Comparison of ENCODE assay signal across 1 cellular context in genomic region chr19:29091127-29091526, GRCh38.
TF ChIP-seq lines count a peak whose summit lies in the region.

No MANE protein-coding gene starts in this region.

TF ChIP-seq in WTC11, 78 proteins besides CTCF, POLR2A, EP300 and RAD21 (continued from another document):
- TF ChIP-seq ZNF281 (CRISPR knock-in tag; IDR thresholded peaks at IDR 0.05) (no peak), ATF2 (CRISPR knock-in tag; IDR thresholded peaks at IDR 0.05; ENCODE audit: borderline replicate concordance, low read depth) (no peak), CREB1 (CRISPR knock-in tag; IDR thresholded peaks at IDR 0.05) (no peak), ZMAT4 (CRISPR knock-in tag; IDR thresholded peaks at IDR 0.05) (no peak), GRHL2 (CRISPR knock-in tag; IDR thresholded peaks at IDR 0.05; ENCODE audit: insufficient replicate concordance, severe bottlenecking) (no peak), FOXK1 (CRISPR knock-in tag; IDR thresholded peaks at IDR 0.05) (no peak), NFYB (CRISPR knock-in tag; conservative IDR thresholded peaks at IDR 0.05; ENCODE audit: low read depth) (no peak), ZNF219 (CRISPR knock-in tag; IDR thresholded peaks at IDR 0.05; ENCODE audit: borderline replicate concordance) (no peak), ZNF138 (CRISPR knock-in tag; conservative IDR thresholded peaks at IDR 0.05) (no peak), ETV6 (CRISPR knock-in tag; IDR thresholded peaks at IDR 0.05) (no peak), E2F5 (CRISPR knock-in tag; IDR thresholded peaks at IDR 0.05) (no peak), STAT6 (CRISPR knock-in tag; conservative IDR thresholded peaks at IDR 0.05; ENCODE audit: low read depth) (no peak), ERG (CRISPR knock-in tag; IDR thresholded peaks at IDR 0.05) (no peak)
